In genomic region chr4:73628834-73629233, GRCh38 we compare ENCODE assay signal across 5 cellular contexts. TPM values are rescaled to one million over a fixed set of nuclear protein-coding genes. Genes with fewer than 3 reads are reported as not detected.
"Had no signal": no experiment of that assay in that cellular context is flagged by ENCODE, and none has a peak within 500 bp of the region (broad histone marks: within the 10 kb centered on the region; RNA-seq: fewer than 3 reads in every experiment).

No MANE protein-coding gene starts in this region.

RNA-seq across cellular contexts. Expression of gene RASSF6, which starts 8.6 kb away (rescaled TPM):
- total RNA-seq: Right ventricle myocardium inferior, Right ventricle myocardium superior, SJSA1, SK-MEL-5 had no signal
- polyA plus RNA-seq: SK-N-SH had no signal
